ENCODE assay signal across 1 cellular context in genomic region chr9:91423785-91424402, GRCh38.
TF ChIP-seq lines count a peak whose summit lies in the region.

TSS of gene NFIL3 (minus strand) at chr9:91423832. CDS start at chr9:91410734, 13,098 bp downstream.

TF ChIP-seq in HepG2, 621 proteins besides CTCF, POLR2A, EP300 and RAD21 (continued from another document and continues in another):
- TF ChIP-seq POGK (CRISPR knock-in tag; conservative IDR thresholded peaks at IDR 0.05) (peak; percentile 39), BCL3 (CRISPR knock-in tag; IDR thresholded peaks at IDR 0.05) (peak; percentile 6; the same call in 1 of the 2 replicates), GLI4 (CRISPR knock-in tag; IDR thresholded peaks at IDR 0.05; ENCODE audit: borderline replicate concordance) (0 out of 2 replicates have a peak, but pooled peaks have one; percentile 28), IKZF5 (CRISPR knock-in tag; IDR thresholded peaks at IDR 0.05) (0 out of 2 replicates have a peak, but pooled peaks have one; percentile 8), SCMH1 (CRISPR knock-in tag; IDR thresholded peaks at IDR 0.05; ENCODE audit: borderline replicate concordance) (no peak), SMARCE1 (IDR thresholded peaks at IDR 0.05; ENCODE audit: borderline replicate concordance) (no peak), TEAD3 (CRISPR knock-in tag; optimal IDR thresholded peaks at IDR 0.05; ENCODE audit: borderline replicate concordance) (peak; percentile 11), IRF9 (CRISPR knock-in tag; IDR thresholded peaks at IDR 0.05; ENCODE audit: borderline replicate concordance) (peak; percentile 29; the same call in 1 of the 2 replicates), ZNF609 (CRISPR knock-in tag; IDR thresholded peaks at IDR 0.05; ENCODE audit: borderline replicate concordance) (no peak), ZNF777 (CRISPR knock-in tag; IDR thresholded peaks at IDR 0.05) (peak; percentile 80), ARNT (IDR thresholded peaks at IDR 0.05) (no peak), DMAP1 (CRISPR knock-in tag; IDR thresholded peaks at IDR 0.05) (no peak; the same call in 1 of the 2 replicates), ZNF142 (CRISPR knock-in tag; IDR thresholded peaks at IDR 0.05) (0 out of 2 replicates have a peak, but pooled peaks have one; percentile 16), SP5 (CRISPR knock-in tag; IDR thresholded peaks at IDR 0.05; ENCODE audit: borderline replicate concordance, low read depth) (no peak), NR1H2 (CRISPR knock-in tag; IDR thresholded peaks at IDR 0.05; ENCODE audit: borderline replicate concordance, low read depth) (peak; percentile 77), HBP1 (CRISPR knock-in tag; IDR thresholded peaks at IDR 0.05; ENCODE audit: low read depth) (no peak), ZNF326 (CRISPR knock-in tag; IDR thresholded peaks at IDR 0.05; ENCODE audit: borderline replicate concordance) (no peak), ZNF672 (CRISPR knock-in tag; IDR thresholded peaks at IDR 0.05) (0 out of 2 replicates have a peak, but pooled peaks have one; percentile 34), MXI1 (IDR thresholded peaks at IDR 0.05; ENCODE audit: borderline replicate concordance, low read depth, low read length) (peak; percentile 39; the same call in 1 of the 3 replicates), ZNF773 (CRISPR knock-in tag; IDR thresholded peaks at IDR 0.05; ENCODE audit: borderline replicate concordance) (0 out of 2 replicates have a peak, but pooled peaks have one; percentile 72), ZNF878 (CRISPR knock-in tag; IDR thresholded peaks at IDR 0.05) (0 out of 2 replicates have a peak, but pooled peaks have one; percentile 48), ZNF382 (CRISPR knock-in tag; IDR thresholded peaks at IDR 0.05; ENCODE audit: borderline replicate concordance) (no peak), ZNF282 (IDR thresholded peaks at IDR 0.05; ENCODE audit: partially characterized antibody) (no peak), HCFC1 (IDR thresholded peaks at IDR 0.05; ENCODE audit: low read depth, low read length) (no peak), NFIB (CRISPR knock-in tag; IDR thresholded peaks at IDR 0.05; ENCODE audit: borderline replicate concordance) (no peak), DPF2 (CRISPR knock-in tag; IDR thresholded peaks at IDR 0.05; ENCODE audit: borderline replicate concordance, low read depth) (no peak), PAXIP1 (CRISPR knock-in tag; conservative IDR thresholded peaks at IDR 0.05) (peak; percentile 21; the same call in 1 of the 2 replicates), ZNF75D (CRISPR knock-in tag; IDR thresholded peaks at IDR 0.05; ENCODE audit: borderline replicate concordance) (no peak), ZNF740 (CRISPR knock-in tag; IDR thresholded peaks at IDR 0.05) (peak; percentile 36; the same call in 1 of the 2 replicates), SALL1 (CRISPR knock-in tag; IDR thresholded peaks at IDR 0.05) (peak; percentile 13), SAP130 (CRISPR knock-in tag; IDR thresholded peaks at IDR 0.05; ENCODE audit: low read depth) (peak; percentile 69)
